9 cellular contexts compared by ENCODE assay signal in genomic region chr11:121416909-121417567, GRCh38. TPM values are rescaled to one million over a fixed set of nuclear protein-coding genes. Genes with fewer than 3 reads are reported as not detected.
DNase-seq lines count a peak whose midpoint lies in the region; ATAC-seq and TF ChIP-seq lines count a peak whose summit lies in the region.
"Had no signal": no experiment of that assay in that cellular context is flagged by ENCODE, and none has a peak within 500 bp of the region (broad histone marks: within the 10 kb centered on the region; RNA-seq: fewer than 3 reads in every experiment).

No MANE protein-coding gene starts in this region.

- no peaks in the 10 kb centered on the region for H3K79me2 ChIP-seq in SK-N-SH (ENCODE audit: insufficient read depth)

- no peak overlapping the region for H2AFZ ChIP-seq in SK-N-SH (ENCODE audit: low read depth)

- TF ChIP-seq RAD21 in SK-N-SH (IDR thresholded peaks at IDR 0.05; ENCODE audit: low read length): no peak

- no peaks in the 10 kb centered on the region for H3K27me3 ChIP-seq in SK-N-SH (ENCODE audit: insufficient read depth)
- H3K27me3 ChIP-seq: cardiac muscle cell had no signal

- ATAC-seq in GM18861 (IDR thresholded peaks at IDR 0.05; ENCODE audit: unreplicated experiment): peak; percentile 45
- ATAC-seq in HG03342 (IDR thresholded peaks at IDR 0.05; ENCODE audit: unreplicated experiment): peak; percentile 55

- H4K20me1 ChIP-seq in SK-N-SH (ENCODE audit: insufficient read depth): no peaks in the 10 kb centered on the region

- H3K9me3 ChIP-seq in SK-N-SH: no peaks in the 10 kb centered on the region

- WGBS in SK-N-SH (ENCODE audit: low lambda C conversion rate): 30% methylated on average over 4 of the region's 7 CpGs

- peaks cover 9% of the 10 kb centered on the region for H3K27me3 Mint-ChIP-seq in progenitor cell of endocrine pancreas

- in situ Hi-C loops in astrocyte of the cerebellum (cut with HindIII; ENCODE audit: low sequenced_read_pairs): no loop called here

- H3K4me2 ChIP-seq in SK-N-SH: no peak overlapping the region

- H3K4me1 ChIP-seq in SK-N-SH (ENCODE audit: control insufficient read depth in 1 of 2, insufficient read depth in 2 of 2, low read depth in 1 of 2, low read length in 1 of 2): no peaks in the 10 kb centered on the region; a peak in 1 of 4 replicates

- H3K4me3 ChIP-seq in SK-N-SH (ENCODE audit: low read depth in 2 of 2, low read length in 1 of 2): no peak overlapping the region
- no peak overlapping the region for H3K4me3 ChIP-seq in astrocyte of the cerebellum (ENCODE audit: low read depth, low read length)
- H3K4me3 ChIP-seq: cardiac muscle cell had no signal

- TF ChIP-seq CTCF in SK-N-SH (IDR thresholded peaks at IDR 0.05) (no peak), astrocyte of the cerebellum (IDR thresholded peaks at IDR 0.05; ENCODE audit: low read depth, low read length, missing control alignments) (no peak), progenitor cell of endocrine pancreas (IDR thresholded peaks at IDR 0.05; ENCODE audit: unreplicated experiment) (no peak)

- H3K36me3 ChIP-seq in SK-N-SH (replicated peaks in 1 of 2; ENCODE audit: control insufficient read depth in 1 of 2, insufficient read depth in 2 of 2, low read length in 1 of 2): no peaks in the 10 kb centered on the region
- H3K36me3 ChIP-seq: cardiac muscle cell had no signal

- H3K4me3 Mint-ChIP-seq in progenitor cell of endocrine pancreas (ENCODE audit: low read depth): no peak overlapping the region

- POLR2A ChIA-PET in SK-N-SH (lab: Yijun Ruan, JAX): interaction anchor here (0.6 kb wide), 1 partner anchor 15 kb away, joined by 5 read pairs; no protein-coding TSS in a partner anchor

- H3K9me2 ChIP-seq in SK-N-SH: no peaks in the 10 kb centered on the region

- H3K27ac ChIP-seq in SK-N-SH (ENCODE audit: low read depth in 2 of 2, low read length in 1 of 2): no peak overlapping the region
- H3K27ac ChIP-seq: cardiac muscle cell had no signal

- no peaks in the 10 kb centered on the region for H3F3A ChIP-seq in SK-N-SH (replicated peaks; ENCODE audit: insufficient read depth)

- TF ChIP-seq EP300 in SK-N-SH (IDR thresholded peaks at IDR 0.05; ENCODE audit: borderline replicate concordance in 1 of 2, low read depth in 1 of 2, low read length in 1 of 2): no peak

- CTCF ChIA-PET in SK-N-SH (lab: Yijun Ruan, JAX): interaction anchor here (1.6 kb wide), 1 partner anchor 97 kb away, joined by 3 read pairs; no protein-coding TSS in a partner anchor

- peaks cover 7% of the 10 kb centered on the region for H3K4me1 Mint-ChIP-seq in progenitor cell of endocrine pancreas (ENCODE audit: low read depth)

- no peak for DNase-seq in SK-N-SH
- peak; percentile 99 for DNase-seq in astrocyte of the cerebellum (ENCODE audit: low read depth)
- DNase-seq in kidney tubule cell (ENCODE audit: low spot score): peak; percentile 88
- peak; percentile 5 to 7 for DNase-seq in stimulated activated CD8-positive, alpha-beta memory T cell treated with anti-CD3 and anti-CD28 coated beads, Interleukin-7, amount 100 ng/mL, for 4 hours (ENCODE audit: low read depth in 2 of 2)
- no peak for DNase-seq in progenitor cell of endocrine pancreas (ENCODE audit: low spot score, unreplicated experiment)
- no peak for DNase-seq in NK-92 treated with Interleukin-12 subunit alpha and Interleukin-12 subunit beta, amount 100 ng/mL, for 24 hours (lab: John Stamatoyannopoulos, UW)

- no peak overlapping the region for H3K27ac Mint-ChIP-seq in progenitor cell of endocrine pancreas

- H3K36me3 Mint-ChIP-seq in progenitor cell of endocrine pancreas (ENCODE audit: insufficient read depth): no peaks in the 10 kb centered on the region

- no peak overlapping the region for H3K9ac ChIP-seq in SK-N-SH

- no peaks in the 10 kb centered on the region for H3K9me3 Mint-ChIP-seq in progenitor cell of endocrine pancreas (ENCODE audit: low read depth)

TF ChIP-seq in SK-N-SH, 30 proteins besides CTCF, POLR2A, EP300 and RAD21:
- peak; percentile 55 for TF ChIP-seq NFIC (IDR thresholded peaks at IDR 0.05; ENCODE audit: borderline replicate concordance)
- no peak for TF ChIP-seq GATA2 (CRISPR knock-in tag; IDR thresholded peaks at IDR 0.05)
- TF ChIP-seq TEAD4 (IDR thresholded peaks at IDR 0.05; ENCODE audit: borderline replicate concordance, insufficient read depth): no peak
- TF ChIP-seq FOXJ3 (CRISPR knock-in tag; IDR thresholded peaks at IDR 0.05): no peak
- TF ChIP-seq SIN3A (IDR thresholded peaks at IDR 0.05; ENCODE audit: borderline replicate concordance, low read depth, low read length): no peak
- TF ChIP-seq ZBTB33 (IDR thresholded peaks at IDR 0.05; ENCODE audit: borderline replicate concordance, low read depth): no peak
- no peak for TF ChIP-seq MAX (IDR thresholded peaks at IDR 0.05; ENCODE audit: low read depth)
- no peak for TF ChIP-seq CHD2 (IDR thresholded peaks at IDR 0.05; ENCODE audit: low read length, partially characterized antibody)
- TF ChIP-seq TCF12 (IDR thresholded peaks at IDR 0.05): peak; percentile 48; the same call in 1 of the 2 replicates
- no peak for TF ChIP-seq EZH2phosphoT487 (IDR thresholded peaks at IDR 0.05; ENCODE audit: borderline replicate concordance, low read depth)
- TF ChIP-seq RFX5 (IDR thresholded peaks at IDR 0.05; ENCODE audit: low read length): no peak
- no peak for TF ChIP-seq RXRA (IDR thresholded peaks at IDR 0.05; ENCODE audit: borderline replicate concordance, low read depth)
- TF ChIP-seq FOXM1 (IDR thresholded peaks at IDR 0.05; ENCODE audit: low read depth): no peak
- TF ChIP-seq GABPA (IDR thresholded peaks at IDR 0.05; ENCODE audit: low read depth): no peak

RNA-seq across cellular contexts. Expression of gene SORL1, which starts 35.1 kb away (rescaled TPM):
- 6.1 and 7.1 TPM in 2 replicates for polyA plus RNA-seq in SK-N-SH (2012; rRNA removed)
- polyA plus RNA-seq in SK-N-SH (2012; cell fraction: cytosol; rRNA removed): 4.6 and 5.6 TPM in 2 replicates
- 8.0 and 12.2 TPM in 2 replicates for polyA plus RNA-seq in SK-N-SH (2012; cell fraction: nucleus; rRNA removed)
- total RNA-seq in progenitor cell of endocrine pancreas: 30.9 and 31.8 TPM in 2 replicates

Comparison
In these comparisons a context has a peak if more than half of its experiments do, and no peak if none do; other contexts are left out.
1. DNase-seq: peak in astrocyte of the cerebellum (single experiment), kidney tubule cell (single experiment) and stimulated activated CD8-positive, alpha-beta memory T cell treated with anti-CD3 and anti-CD28 coated beads, Interleukin-7, amount 100 ng/mL, for 4 hours (2 of 2); none in SK-N-SH (single experiment), progenitor cell of endocrine pancreas (single experiment) and NK-92 treated with Interleukin-12 subunit alpha and Interleukin-12 subunit beta, amount 100 ng/mL, for 24 hours (single experiment).